ENCODE assay signal across 8 cellular contexts in genomic region chr21:17819114-17819877, GRCh38. TPM values are rescaled to one million over a fixed set of nuclear protein-coding genes. Genes with fewer than 3 reads are reported as not detected.
DNase-seq lines count a peak whose midpoint lies in the region; TF ChIP-seq lines count a peak whose summit lies in the region.

Gene C21orf91, minus strand, starts transcription at chr21:17819356. Its CDS starts 1,038 bp downstream, at chr21:17818318.

- peak within 1 kb of the TSS; percentile 88 for H3K4me3 ChIP-seq in endocrine pancreas (ENCODE audit: control insufficient read depth, insufficient read depth, low read length)

- no peaks in the 10 kb centered on the region for H3K27me3 ChIP-seq in endocrine pancreas (ENCODE audit: control insufficient read depth, insufficient read depth, low read length)

- H3K27ac Mint-ChIP-seq in mesothelial cell of epicardium = peak within 1 kb of the TSS; percentile 99

- no peaks in the 10 kb centered on the region for H3K36me3 ChIP-seq in endocrine pancreas (ENCODE audit: control insufficient read depth, insufficient read depth, low read length)

- peaks cover 7% of the 10 kb centered on the region for H3K36me3 Mint-ChIP-seq in mesothelial cell of epicardium

- H3K4me3 Mint-ChIP-seq in mesothelial cell of epicardium = peak within 1 kb of the TSS; percentile 84

- TF ChIP-seq CTCF in GM20000 (IDR thresholded peaks at IDR 0.05; ENCODE audit: extremely low read depth, missing control alignments) = no peak
- TF ChIP-seq CTCF in mesothelial cell of epicardium (IDR thresholded peaks at IDR 0.05; ENCODE audit: unreplicated experiment) = no peak

- H3K9me3 Mint-ChIP-seq in mesothelial cell of epicardium = no peaks in the 10 kb centered on the region

- no peaks in the 10 kb centered on the region for H3K27me3 Mint-ChIP-seq in mesothelial cell of epicardium (ENCODE audit: low read depth)

- DNase-seq in COLO829 (ENCODE audit: low spot score) (peak; percentile 81), GM20000 (ENCODE audit: low spot score) (peak; percentile 92), HS-5 (ENCODE audit: low read depth) (peak; percentile 53), NOMO-1 treated with dmso at 0.1 percent for 144 hours (lab: John Stamatoyannopoulos, UW; ENCODE audit: unreplicated experiment) (peak; percentile 76), mesothelial cell of epicardium (ENCODE audit: low spot score in 2 of 2, unreplicated experiment in 2 of 2) (peak; percentile 68 to 85)
- peak; percentile 68 for DNase-seq in activated CD8-positive, alpha-beta memory T cell treated with anti-CD3 and anti-CD28 coated beads, Interleukin-2, amount 50 U/mL, for 1 hour (ENCODE audit: extremely low read depth)
- peak; percentile 77 to 82 for DNase-seq in stimulated activated CD8-positive, alpha-beta memory T cell treated with anti-CD3 and anti-CD28 coated beads, Interleukin-15, amount 100 ng/mL, for 48 hours (ENCODE audit: low read depth in 2 of 2)

- no peaks in the 10 kb centered on the region for H3K9me3 ChIP-seq in endocrine pancreas (ENCODE audit: control insufficient read depth, low read length)

- H3K9ac ChIP-seq in endocrine pancreas (ENCODE audit: control insufficient read depth, insufficient read depth, low read length) = peak within 1 kb of the TSS; percentile 49

- peaks cover 20% of the 10 kb centered on the region for H3K4me1 Mint-ChIP-seq in mesothelial cell of epicardium

- H3K4me1 ChIP-seq in endocrine pancreas (ENCODE audit: control insufficient read depth, insufficient read depth, low read length) = no peaks in the 10 kb centered on the region

RNA-seq across cellular contexts. Expression of gene C21orf91, which starts in this region (rescaled TPM):
- 26.7 to 28.3 TPM (median 26.7 TPM) in 3 replicates for total RNA-seq in mesothelial cell of epicardium

Comparison
In these comparisons a context has a peak if more than half of its experiments do, and no peak if none do; other contexts are left out.
1. Peak in every context shown above with its lines: DNase-seq and H3K4me3 ChIP-seq.